8 cellular contexts compared by ENCODE assay signal in the genomic region with DNA sequence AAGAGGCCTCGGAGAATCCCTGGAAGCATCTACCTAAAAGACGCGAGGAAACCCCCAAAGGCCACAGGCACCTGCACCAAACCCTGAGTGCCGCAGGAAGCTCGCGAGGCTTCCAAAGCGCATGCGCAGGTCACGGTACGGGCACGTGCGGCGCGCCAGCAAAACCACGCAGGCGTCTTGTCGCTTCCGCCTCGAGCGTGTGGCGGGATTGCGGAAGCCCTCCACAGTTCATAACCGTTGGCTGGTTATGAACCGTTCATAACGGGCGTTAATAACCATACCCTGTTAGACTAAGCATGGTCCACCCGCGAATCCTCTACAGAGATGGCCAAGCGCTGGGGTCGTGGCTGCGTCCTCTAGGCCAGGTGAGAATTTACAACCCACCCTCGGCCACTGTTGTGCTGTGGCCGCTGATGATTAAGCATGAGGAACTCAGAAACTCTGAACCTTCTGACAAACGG. TPM values are rescaled to one million over a fixed set of nuclear protein-coding genes. Genes with fewer than 3 reads are reported as not detected.
DNase-seq lines count a peak whose midpoint lies in the region; ATAC-seq lines count a peak whose summit lies in the region.

No MANE protein-coding gene starts in this region.

- H3K27me3 Mint-ChIP-seq in activated CD4-positive, alpha-beta memory T cell treated with anti-CD3 and anti-CD28 coated beads for 36 hours = no peaks in the 10 kb centered on the region
- H3K27me3 Mint-ChIP-seq in natural killer cell treated with Interleukin-12 subunit alpha and Interleukin-12 subunit beta and Interleukin-15 and Interleukin-18, amount 100 ng/mL, for 72 hours = peaks cover 0 to 2% of the 10 kb centered on the region in 2 donors

- peak overlapping the region; percentile 72 for H3K4me3 Mint-ChIP-seq in activated CD4-positive, alpha-beta memory T cell treated with anti-CD3 and anti-CD28 coated beads for 36 hours
- H3K4me3 Mint-ChIP-seq in natural killer cell treated with Interleukin-12 subunit alpha and Interleukin-12 subunit beta and Interleukin-15 and Interleukin-18, amount 100 ng/mL, for 72 hours = peak overlapping the region; percentile 69

- POLR2A ChIA-PET in activated CD4-positive, alpha-beta memory T cell treated with anti-CD3 and anti-CD28 coated beads for 36 hours (lab: Charles Lee) = interaction anchor here (0.7 to 1.2 kb wide), 3 partner anchors 19 to 160 kb away, joined by 3 read pairs; partner anchors contain the start of genes MORC2 and TUG1

- intact Hi-C loops in activated CD4-positive, alpha-beta memory T cell treated with anti-CD3 and anti-CD28 coated beads for 36 hours (cut with micrococcal nuclease) = no loop called here

- peak; percentile 78 for DNase-seq in AG20443 (ENCODE audit: low spot score)
- peak; percentile 21 for DNase-seq in HuH-7.5 (ENCODE audit: low spot score)
- DNase-seq in activated CD4-positive, alpha-beta memory T cell treated with anti-CD3 and anti-CD28 coated beads for 36 hours = peak; percentile 84
- peak; percentile 75 for DNase-seq in effector CD8-positive, alpha-beta T cell (lab: John Stamatoyannopoulos, UW)
- peak; percentile 84 for DNase-seq in natural killer cell treated with Interleukin-12 subunit alpha and Interleukin-12 subunit beta and Interleukin-15 and Interleukin-18, amount 100 ng/mL, for 72 hours (ENCODE audit: low spot score)
- DNase-seq in stimulated activated naive CD4-positive, alpha-beta T cell (lab: John Stamatoyannopoulos, UW) = peak; percentile 38 to 80 (median 78)
- no peak for DNase-seq in NCI-H128 (lab: John Stamatoyannopoulos, UW; ENCODE audit: unreplicated experiment)

- CTCF ChIA-PET in activated CD4-positive, alpha-beta memory T cell treated with anti-CD3 and anti-CD28 coated beads for 36 hours (lab: Charles Lee) = interaction anchor here (0.8 to 4.6 kb wide), 6 partner anchors 10 to 167 kb away, joined by 3 to 60 read pairs (median 6); partner anchors contain the start of gene TUG1

- peaks cover 12% of the 10 kb centered on the region for H3K4me1 Mint-ChIP-seq in activated CD4-positive, alpha-beta memory T cell treated with anti-CD3 and anti-CD28 coated beads for 36 hours (ENCODE audit: low read depth)
- peaks cover 9 to 22% of the 10 kb centered on the region in 2 donors for H3K4me1 Mint-ChIP-seq in natural killer cell treated with Interleukin-12 subunit alpha and Interleukin-12 subunit beta and Interleukin-15 and Interleukin-18, amount 100 ng/mL, for 72 hours (ENCODE audit: low read depth in 2 of 2)

- H3K36me3 Mint-ChIP-seq in activated CD4-positive, alpha-beta memory T cell treated with anti-CD3 and anti-CD28 coated beads for 36 hours = peaks cover 10% of the 10 kb centered on the region
- H3K36me3 Mint-ChIP-seq in natural killer cell treated with Interleukin-12 subunit alpha and Interleukin-12 subunit beta and Interleukin-15 and Interleukin-18, amount 100 ng/mL, for 72 hours = peaks cover 8% of the 10 kb centered on the region

- peak overlapping the region; percentile 76 for H3K27ac Mint-ChIP-seq in activated CD4-positive, alpha-beta memory T cell treated with anti-CD3 and anti-CD28 coated beads for 36 hours
- H3K27ac Mint-ChIP-seq in natural killer cell treated with Interleukin-12 subunit alpha and Interleukin-12 subunit beta and Interleukin-15 and Interleukin-18, amount 100 ng/mL, for 72 hours = peak overlapping the region; percentile 75 to 86

- peak; percentile 78 to 79 for ATAC-seq in natural killer cell treated with Interleukin-12 subunit alpha and Interleukin-12 subunit beta and Interleukin-15 and Interleukin-18, amount 100 ng/mL, for 72 hours
- no peak for ATAC-seq in HG02885 (IDR thresholded peaks at IDR 0.05; ENCODE audit: poor library complexity, unreplicated experiment)

- H3K9me3 Mint-ChIP-seq in activated CD4-positive, alpha-beta memory T cell treated with anti-CD3 and anti-CD28 coated beads for 36 hours = no peaks in the 10 kb centered on the region
- no peaks in the 10 kb centered on the region for H3K9me3 Mint-ChIP-seq in natural killer cell treated with Interleukin-12 subunit alpha and Interleukin-12 subunit beta and Interleukin-15 and Interleukin-18, amount 100 ng/mL, for 72 hours

RNA-seq across cellular contexts. Expression of gene MORC2, which starts 46.4 kb away (rescaled TPM):
- 10 to 100 TPM; 20.3 to 20.9 TPM for total RNA-seq in activated CD4-positive, alpha-beta memory T cell treated with anti-CD3 and anti-CD28 coated beads for 36 hours
- total RNA-seq in natural killer cell treated with Interleukin-12 subunit alpha and Interleukin-12 subunit beta and Interleukin-15 and Interleukin-18, amount 100 ng/mL, for 72 hours = 10 to 100 TPM; 23.6 to 30.4 TPM

RNA-seq across cellular contexts. Expression of gene TUG1, which starts 46.9 kb away (rescaled TPM):
- total RNA-seq in activated CD4-positive, alpha-beta memory T cell treated with anti-CD3 and anti-CD28 coated beads for 36 hours = 10 to 100 TPM; 35.6 to 38.3 TPM
- 10 to 100 TPM; 52.1 to 71.1 TPM for total RNA-seq in natural killer cell treated with Interleukin-12 subunit alpha and Interleukin-12 subunit beta and Interleukin-15 and Interleukin-18, amount 100 ng/mL, for 72 hours
